ENCODE assay signal across 8 cellular contexts in genomic region chr15:99708563-99708962, GRCh38. TPM values are rescaled to one million over a fixed set of nuclear protein-coding genes. Genes with fewer than 3 reads are reported as not detected.
DNase-seq lines count a peak whose midpoint lies in the region; ATAC-seq lines count a peak whose summit lies in the region.

No MANE protein-coding gene starts in this region.

- peaks cover 29% of the 10 kb centered on the region for H3K36me3 Mint-ChIP-seq in stimulated activated naive CD8-positive, alpha-beta T cell treated with anti-CD3 and anti-CD28 coated beads, Interleukin-15, Interleukin-2, amounts not matched to agents 100 ng/mL and 50 ng/mL, for 24 hours (ENCODE audit: low read depth)
- H3K36me3 Mint-ChIP-seq in memory B cell: peaks cover 26% of the 10 kb centered on the region

- no peaks in the 10 kb centered on the region for H3K9me3 Mint-ChIP-seq in stimulated activated naive CD8-positive, alpha-beta T cell treated with anti-CD3 and anti-CD28 coated beads, Interleukin-15, Interleukin-2, amounts not matched to agents 100 ng/mL and 50 ng/mL, for 24 hours
- no peaks in the 10 kb centered on the region for H3K9me3 Mint-ChIP-seq in stimulated activated naive CD8-positive, alpha-beta T cell treated with anti-CD3 and anti-CD28 coated beads, Interleukin-15, amount 100 ng/mL, for 72 hours
- H3K9me3 Mint-ChIP-seq in memory B cell: no peaks in the 10 kb centered on the region

- no peaks in the 10 kb centered on the region for H3K27me3 Mint-ChIP-seq in stimulated activated naive CD8-positive, alpha-beta T cell treated with anti-CD3 and anti-CD28 coated beads, Interleukin-15, Interleukin-2, amounts not matched to agents 100 ng/mL and 50 ng/mL, for 24 hours
- H3K27me3 Mint-ChIP-seq in stimulated activated naive CD8-positive, alpha-beta T cell treated with anti-CD3 and anti-CD28 coated beads, Interleukin-15, amount 100 ng/mL, for 72 hours: no peaks in the 10 kb centered on the region
- H3K27me3 Mint-ChIP-seq in memory B cell: no peaks in the 10 kb centered on the region

- DNase-seq in stimulated activated naive CD8-positive, alpha-beta T cell treated with anti-CD3 and anti-CD28 coated beads, Interleukin-15, amount 100 ng/mL, for 72 hours: no peak
- DNase-seq in dedifferentiated amniotic fluid mesenchymal stem cell (ENCODE audit: extremely low spot score) (peak; percentile 85), memory B cell (ENCODE audit: low spot score in 2 of 2) (no peak), aorta (peak; percentile 86 to 93), cerebellum (ENCODE audit: low spot score) (no peak)

- no peak overlapping the region for H3K4me3 Mint-ChIP-seq in stimulated activated naive CD8-positive, alpha-beta T cell treated with anti-CD3 and anti-CD28 coated beads, Interleukin-15, Interleukin-2, amounts not matched to agents 100 ng/mL and 50 ng/mL, for 24 hours
- H3K4me3 Mint-ChIP-seq in stimulated activated naive CD8-positive, alpha-beta T cell treated with anti-CD3 and anti-CD28 coated beads, Interleukin-15, amount 100 ng/mL, for 72 hours: no peak overlapping the region
- no peak overlapping the region for H3K4me3 Mint-ChIP-seq in memory B cell

- WGBS in aorta, 2 donors: 11 to 30% methylated on average over 7 of the region's 7 CpGs

- intact Hi-C loops in aorta (cut with DNase I): loop anchor here (5.0 to 10.0 kb wide), 2 partner anchors 264 to 421 kb away; no protein-coding TSS in a partner anchor

- peak overlapping the region; percentile 58 to 89 for H3K27ac ChIP-seq in aorta (ENCODE audit: low read depth in 1 of 2, low read length in 2 of 2)

- no peaks in the 10 kb centered on the region for H3K9me3 ChIP-seq in aorta (ENCODE audit: control insufficient read depth, low read length)

- peaks cover 46% of the 10 kb centered on the region for H3K4me1 Mint-ChIP-seq in stimulated activated naive CD8-positive, alpha-beta T cell treated with anti-CD3 and anti-CD28 coated beads, Interleukin-15, Interleukin-2, amounts not matched to agents 100 ng/mL and 50 ng/mL, for 24 hours (ENCODE audit: low read depth)
- peaks cover 64% of the 10 kb centered on the region for H3K4me1 Mint-ChIP-seq in stimulated activated naive CD8-positive, alpha-beta T cell treated with anti-CD3 and anti-CD28 coated beads, Interleukin-15, amount 100 ng/mL, for 72 hours
- H3K4me1 Mint-ChIP-seq in memory B cell: peaks cover 12% of the 10 kb centered on the region

- no peak overlapping the region for H3K4me3 ChIP-seq in aorta (ENCODE audit: low read length in 2 of 2)

- H3K27me3 ChIP-seq in aorta (ENCODE audit: control insufficient read depth in 1 of 2, insufficient read depth in 2 of 2, low read length in 1 of 2): no peaks in the 10 kb centered on the region

- peak overlapping the region; percentile 46 for H3K27ac Mint-ChIP-seq in stimulated activated naive CD8-positive, alpha-beta T cell treated with anti-CD3 and anti-CD28 coated beads, Interleukin-15, Interleukin-2, amounts not matched to agents 100 ng/mL and 50 ng/mL, for 24 hours
- H3K27ac Mint-ChIP-seq in stimulated activated naive CD8-positive, alpha-beta T cell treated with anti-CD3 and anti-CD28 coated beads, Interleukin-15, amount 100 ng/mL, for 72 hours: peak overlapping the region in 1 of 2 donors; percentile 48
- peak overlapping the region; percentile 82 for H3K27ac Mint-ChIP-seq in memory B cell

- no peak for ATAC-seq in stimulated activated naive CD8-positive, alpha-beta T cell treated with anti-CD3 and anti-CD28 coated beads, Interleukin-15, amount 100 ng/mL, for 72 hours
- ATAC-seq in memory B cell (ENCODE audit: low read depth) (no peak), aorta (ENCODE audit: low FRiP score) (peak; percentile 79), HG03354 (IDR thresholded peaks at IDR 0.05; ENCODE audit: poor library complexity, severe bottlenecking, unreplicated experiment) (no peak), GM19351 (IDR thresholded peaks at IDR 0.05; ENCODE audit: unreplicated experiment) (no peak)

- H3K36me3 ChIP-seq in aorta (ENCODE audit: control insufficient read depth in 1 of 2, insufficient read depth in 2 of 2, low read length in 1 of 2): peaks cover 0 to 5% of the 10 kb centered on the region in 2 donors

- H3K4me1 ChIP-seq in aorta (ENCODE audit: control insufficient read depth in 1 of 2, insufficient read depth in 2 of 2, low read length in 2 of 2): peaks cover 0 to 3% of the 10 kb centered on the region in 2 donors

RNA-seq across cellular contexts. Expression of gene LYSMD4, which starts 24.7 kb away (rescaled TPM):
- total RNA-seq in aorta: 10 to 100 TPM in 1 of 2 donors, 1 to 10 TPM in 1; 7.7 to 14.3 TPM
- 10 to 100 TPM in 1 of 2 donors, 1 to 10 TPM in 1; 1.9 to 12.4 TPM for polyA plus RNA-seq in aorta
- total RNA-seq in cerebellum: 16.7 TPM

Comparison
In these comparisons a context has a peak if more than half of its experiments do, and no peak if none do; other contexts are left out.
1. DNase-seq: peak in dedifferentiated amniotic fluid mesenchymal stem cell (single experiment) and aorta (2 of 2); none in stimulated activated naive CD8-positive, alpha-beta T cell treated with anti-CD3 and anti-CD28 coated beads, Interleukin-15, amount 100 ng/mL, for 72 hours (0 of 2), memory B cell (0 of 2) and cerebellum (single experiment).